In the genomic region with DNA sequence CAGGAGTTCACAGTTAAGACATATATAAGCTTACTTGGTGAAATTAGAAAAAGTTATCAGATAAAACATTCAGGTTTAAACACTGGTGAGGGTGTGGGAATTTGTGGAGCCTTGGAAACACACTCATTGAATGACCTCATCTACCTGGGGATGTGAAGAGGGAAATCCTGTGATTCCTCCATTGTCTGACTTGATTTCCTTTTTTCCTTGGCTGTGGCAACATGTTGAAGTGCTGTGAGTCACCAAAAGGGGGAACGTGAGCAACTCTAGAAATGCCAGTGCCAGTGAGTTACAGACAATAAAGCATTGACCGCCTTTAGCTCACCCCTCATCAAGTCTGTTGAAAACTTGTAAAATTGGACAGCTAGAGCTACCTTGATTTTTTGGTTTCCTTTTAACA, we compare ENCODE assay signal across 9 cellular contexts. TPM values are rescaled to one million over a fixed set of nuclear protein-coding genes. Genes with fewer than 3 reads are reported as not detected.
DNase-seq lines count a peak whose midpoint lies in the region; ATAC-seq and TF ChIP-seq lines count a peak whose summit lies in the region.
"Had no signal": no experiment of that assay in that cellular context is flagged by ENCODE, and none has a peak within 500 bp of the region (broad histone marks: within the 10 kb centered on the region; RNA-seq: fewer than 3 reads in every experiment).

No MANE protein-coding gene starts in this region.

- no peaks in the 10 kb centered on the region for H3K27me3 ChIP-seq in CD8-positive, alpha-beta T cell (ENCODE audit: insufficient read depth, low read length)
- no peaks in the 10 kb centered on the region for H3K27me3 ChIP-seq in liver (ENCODE audit: control insufficient read depth in 4 of 4, insufficient read depth in 4 of 4, low read length in 3 of 4)
- H3K27me3 ChIP-seq: upper lobe of left lung had no signal

- no peak overlapping the region for H3K27ac ChIP-seq in CD8-positive, alpha-beta T cell (ENCODE audit: low read depth, low read length)
- H3K27ac ChIP-seq in liver (ENCODE audit: low read depth in 1 of 2, low read length in 2 of 2) = no peak overlapping the region

- peaks cover 59% of the 10 kb centered on the region for H3K4me1 Mint-ChIP-seq in CD8-positive, alpha-beta T cell (ENCODE audit: low read depth)
- peaks cover 38% of the 10 kb centered on the region for H3K4me1 Mint-ChIP-seq in activated T-helper 1 cell treated with anti-CD3 and anti-CD28 coated beads, Interleukin-12 subunit alpha, Interleukin-12 subunit beta, Interleukin-2, Interleukin-4 antibody, amounts not matched to agents 30 ng/mL and 10 ng/mL and 1 ng/mL, durations not matched to agents 14 hours and 24 hours and 36 hours (ENCODE audit: low read depth)

- CTCF ChIA-PET in CD8-positive, alpha-beta T cell (lab: Charles Lee) = interaction anchor here (0.7 to 5.3 kb wide), 12 partner anchors 9 to 119 kb away, joined by 3 to 73 read pairs (median 4); partner anchors contain the start of genes CDIP1 and CORO7

- WGBS in liver = 81% methylated on average over 2 of the region's 2 CpGs

- peak in 1 of 7 experiments; percentile 17 for DNase-seq in CD8-positive, alpha-beta T cell
- DNase-seq in HT1080 (ENCODE audit: low read depth) (peak; percentile 72), GF-D8 (lab: John Stamatoyannopoulos, UW) (no peak), Right ventricle myocardium superior (no peak), NCI-H1930 (lab: John Stamatoyannopoulos, UW) (no peak)
- DNase-seq in activated T-helper 1 cell treated with anti-CD3 and anti-CD28 coated beads, Interleukin-12 subunit alpha, Interleukin-12 subunit beta, Interleukin-2, Interleukin-4 antibody, amounts not matched to agents 30 ng/mL and 10 ng/mL and 1 ng/mL, durations not matched to agents 14 hours and 24 hours and 36 hours (ENCODE audit: low spot score) = no peak

- H3K27ac Mint-ChIP-seq in CD8-positive, alpha-beta T cell = peak overlapping the region; percentile 92
- H3K27ac Mint-ChIP-seq in activated T-helper 1 cell treated with anti-CD3 and anti-CD28 coated beads, Interleukin-12 subunit alpha, Interleukin-12 subunit beta, Interleukin-2, Interleukin-4 antibody, amounts not matched to agents 30 ng/mL and 10 ng/mL and 1 ng/mL, durations not matched to agents 14 hours and 24 hours and 36 hours = peak overlapping the region; percentile 44

- intact Hi-C loops in CD8-positive, alpha-beta T cell (cut with DNase I, micrococcal nuclease) = loop anchor here (1.0 to 10.0 kb wide), 9 partner anchors 51 to 479 kb away; partner anchors contain the start of genes UBALD1 (in 2 of the 2), CDIP1 (in 1 of the 2), CORO7 (in 1 of the 2) and SEC14L5 (in 1 of the 2)
- intact Hi-C loops in activated T-helper 1 cell treated with anti-CD3 and anti-CD28 coated beads, Interleukin-12 subunit alpha, Interleukin-12 subunit beta, Interleukin-2, Interleukin-4 antibody, amounts not matched to agents 30 ng/mL and 10 ng/mL and 1 ng/mL, durations not matched to agents 14 hours and 24 hours and 36 hours (cut with micrococcal nuclease) = loop anchor here (2.0 to 5.0 kb wide), 4 partner anchors 147 to 371 kb away; partner anchors contain the start of genes ADCY9, MGRN1 and TFAP4
- intact Hi-C loops in Right ventricle myocardium superior (cut with DNase I) = no loop called here

- H3K36me3 Mint-ChIP-seq in CD8-positive, alpha-beta T cell = peaks cover 18% of the 10 kb centered on the region
- H3K36me3 Mint-ChIP-seq in activated T-helper 1 cell treated with anti-CD3 and anti-CD28 coated beads, Interleukin-12 subunit alpha, Interleukin-12 subunit beta, Interleukin-2, Interleukin-4 antibody, amounts not matched to agents 30 ng/mL and 10 ng/mL and 1 ng/mL, durations not matched to agents 14 hours and 24 hours and 36 hours (ENCODE audit: low read depth) = peaks cover 15% of the 10 kb centered on the region

- peak overlapping the region; percentile 85 for H3K4me3 ChIP-seq in CD8-positive, alpha-beta T cell (ENCODE audit: low read depth, low read length)
- no peak overlapping the region for H3K4me3 ChIP-seq in liver (ENCODE audit: low read depth in 1 of 3, low read length in 3 of 3)

- peaks cover 56% of the 10 kb centered on the region for H3K4me1 ChIP-seq in CD8-positive, alpha-beta T cell (ENCODE audit: insufficient read depth, low read length)
- peaks cover 2 to 19% (median 12%) of the 10 kb centered on the region in 4 donors for H3K4me1 ChIP-seq in liver (ENCODE audit: control insufficient read depth in 4 of 4, insufficient read depth in 4 of 4, low read length in 3 of 4)

- peaks cover 7% of the 10 kb centered on the region for H3K36me3 ChIP-seq in CD8-positive, alpha-beta T cell (ENCODE audit: insufficient read depth, low read length)
- no peaks in the 10 kb centered on the region for H3K36me3 ChIP-seq in liver (ENCODE audit: control insufficient read depth in 4 of 4, insufficient read depth in 3 of 4, low read depth in 1 of 4, low read length in 3 of 4)
- H3K36me3 ChIP-seq: upper lobe of left lung had no signal

- peak overlapping the region; percentile 90 for H3K4me3 Mint-ChIP-seq in CD8-positive, alpha-beta T cell
- peak overlapping the region; percentile 89 for H3K4me3 Mint-ChIP-seq in activated T-helper 1 cell treated with anti-CD3 and anti-CD28 coated beads, Interleukin-12 subunit alpha, Interleukin-12 subunit beta, Interleukin-2, Interleukin-4 antibody, amounts not matched to agents 30 ng/mL and 10 ng/mL and 1 ng/mL, durations not matched to agents 14 hours and 24 hours and 36 hours

- no peak overlapping the region for H3K9ac ChIP-seq in liver (ENCODE audit: low read depth in 1 of 2, low read length in 2 of 2)

- peak in 1 of 2 donors; percentile 9 for TF ChIP-seq RAD21 in liver (IDR thresholded peaks at IDR 0.05)

- no peaks in the 10 kb centered on the region for H3K9me3 ChIP-seq in CD8-positive, alpha-beta T cell (ENCODE audit: low read length)
- H3K9me3 ChIP-seq in liver (ENCODE audit: control insufficient read depth in 4 of 4, low read length in 3 of 4) = no peaks in the 10 kb centered on the region
- H3K9me3 ChIP-seq: upper lobe of left lung had no signal

- H3K27me3 Mint-ChIP-seq in CD8-positive, alpha-beta T cell (ENCODE audit: low read depth) = no peaks in the 10 kb centered on the region
- no peaks in the 10 kb centered on the region for H3K27me3 Mint-ChIP-seq in activated T-helper 1 cell treated with anti-CD3 and anti-CD28 coated beads, Interleukin-12 subunit alpha, Interleukin-12 subunit beta, Interleukin-2, Interleukin-4 antibody, amounts not matched to agents 30 ng/mL and 10 ng/mL and 1 ng/mL, durations not matched to agents 14 hours and 24 hours and 36 hours (ENCODE audit: insufficient read depth)

- no peaks in the 10 kb centered on the region for H3K9me3 Mint-ChIP-seq in CD8-positive, alpha-beta T cell
- H3K9me3 Mint-ChIP-seq in activated T-helper 1 cell treated with anti-CD3 and anti-CD28 coated beads, Interleukin-12 subunit alpha, Interleukin-12 subunit beta, Interleukin-2, Interleukin-4 antibody, amounts not matched to agents 30 ng/mL and 10 ng/mL and 1 ng/mL, durations not matched to agents 14 hours and 24 hours and 36 hours = no peaks in the 10 kb centered on the region

- POLR2A ChIA-PET in CD8-positive, alpha-beta T cell (lab: Charles Lee) = interaction anchor here (0.6 to 5.6 kb wide), 7 partner anchors 9 to 109 kb away, joined by 3 to 75 read pairs (median 7); partner anchors contain the start of gene CDIP1

- peak; percentile 27 for TF ChIP-seq CTCF in CD8-positive, alpha-beta T cell (IDR thresholded peaks at IDR 0.05)
- peak; percentile 15 for TF ChIP-seq CTCF in liver (IDR thresholded peaks at IDR 0.05; ENCODE audit: low read depth, low read length, missing input control)

- no peak for ATAC-seq in CD8-positive, alpha-beta T cell
- ATAC-seq in Right ventricle myocardium superior (ENCODE audit: poor library complexity) = no peak
- no peak for ATAC-seq in HG03442 (IDR thresholded peaks at IDR 0.05; ENCODE audit: unreplicated experiment)

TF ChIP-seq in liver, 16 proteins besides CTCF, POLR2A, EP300 and RAD21 (continues in another document):
- TF ChIP-seq, protein P1, sequence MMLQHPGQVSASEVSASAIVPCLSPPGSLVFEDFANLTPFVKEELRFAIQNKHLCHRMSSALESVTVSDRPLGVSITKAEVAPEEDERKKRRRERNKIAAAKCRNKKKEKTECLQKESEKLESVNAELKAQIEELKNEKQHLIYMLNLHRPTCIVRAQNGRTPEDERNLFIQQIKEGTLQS (IDR thresholded peaks at IDR 0.05) = no peak
- TF ChIP-seq FOXA2 (IDR thresholded peaks at IDR 0.05) (no peak), YY1 (IDR thresholded peaks at IDR 0.05) (no peak)

RNA-seq across cellular contexts. Expression of gene HMOX2, which starts 1.8 kb away (rescaled TPM):
- total RNA-seq in CD8-positive, alpha-beta T cell = 10 to 100 TPM; 31.7 to 36.4 TPM
- total RNA-seq in HT1080 (2014; rRNA removed; shearing (Covaris generic)) = 84.1 and 92.2 TPM in 2 replicates
- polyA plus RNA-seq in HT1080 (2015; cell fraction: cytosol; rRNA removed) = 34.6 and 43.1 TPM in 2 replicates
- 33.7 and 34.7 TPM in 2 replicates for polyA plus RNA-seq in HT1080 (2015; cell fraction: nucleus; rRNA removed)
- total RNA-seq in activated T-helper 1 cell treated with anti-CD3 and anti-CD28 coated beads, Interleukin-12 subunit alpha, Interleukin-12 subunit beta, Interleukin-2, Interleukin-4 antibody, amounts not matched to agents 30 ng/mL and 10 ng/mL and 1 ng/mL, durations not matched to agents 14 hours and 24 hours and 36 hours = 64.7 and 68.4 TPM in 2 replicates
- 10 to 100 TPM; 11.4 to 45.7 TPM for total RNA-seq in liver
- polyA plus RNA-seq in liver = 10 to 100 TPM; 77.3 to 81.5 TPM
- total RNA-seq in Right ventricle myocardium superior = 125 TPM

RNA-seq across cellular contexts. Expression of gene NMRAL1, which starts 3.5 kb away (rescaled TPM):
- total RNA-seq in CD8-positive, alpha-beta T cell = 10 to 100 TPM; 30.5 to 31.8 TPM
- total RNA-seq in HT1080 (2014; rRNA removed; shearing (Covaris generic)) = 33.8 and 37.6 TPM in 2 replicates
- polyA plus RNA-seq in HT1080 (2015; cell fraction: cytosol; rRNA removed) = 28.5 and 43.4 TPM in 2 replicates
- 25.7 and 35.5 TPM in 2 replicates for polyA plus RNA-seq in HT1080 (2015; cell fraction: nucleus; rRNA removed)
- total RNA-seq in activated T-helper 1 cell treated with anti-CD3 and anti-CD28 coated beads, Interleukin-12 subunit alpha, Interleukin-12 subunit beta, Interleukin-2, Interleukin-4 antibody, amounts not matched to agents 30 ng/mL and 10 ng/mL and 1 ng/mL, durations not matched to agents 14 hours and 24 hours and 36 hours = 21.7 and 25.0 TPM in 2 replicates
- total RNA-seq in liver (10 to 100 TPM; 20.1 to 21.8 TPM), Right ventricle myocardium superior (24.9 TPM)
- 10 to 100 TPM; 34.8 to 45.4 TPM for polyA plus RNA-seq in liver

RNA-seq across cellular contexts. Expression of gene DNAJA3, which starts 52.3 kb away (rescaled TPM):
- 10 to 100 TPM; 13.8 to 17.4 TPM for total RNA-seq in CD8-positive, alpha-beta T cell
- 99.6 and 113 TPM in 2 replicates for total RNA-seq in HT1080 (2014; rRNA removed; shearing (Covaris generic))
- 92.6 and 96.3 TPM in 2 replicates for polyA plus RNA-seq in HT1080 (2015; cell fraction: cytosol; rRNA removed)
- 118 and 126 TPM in 2 replicates for polyA plus RNA-seq in HT1080 (2015; cell fraction: nucleus; rRNA removed)
- total RNA-seq in activated T-helper 1 cell treated with anti-CD3 and anti-CD28 coated beads, Interleukin-12 subunit alpha, Interleukin-12 subunit beta, Interleukin-2, Interleukin-4 antibody, amounts not matched to agents 30 ng/mL and 10 ng/mL and 1 ng/mL, durations not matched to agents 14 hours and 24 hours and 36 hours = 103 and 107 TPM in 2 replicates
- total RNA-seq in liver (10 to 100 TPM; 39.6 to 86.3 TPM), Right ventricle myocardium superior (76.8 TPM)
- polyA plus RNA-seq in liver = 10 to 100 TPM; 57.2 to 73.9 TPM
